In genomic region chr14:92135269-92135668, GRCh38 we compare ENCODE assay signal across 8 cellular contexts. TPM values are rescaled to one million over a fixed set of nuclear protein-coding genes. Genes with fewer than 3 reads are reported as not detected.
DNase-seq lines count a peak whose midpoint lies in the region; ATAC-seq and TF ChIP-seq lines count a peak whose summit lies in the region.

No MANE protein-coding gene starts in this region.

- H4K20me1 ChIP-seq in GM23338 (replicated peaks; ENCODE audit: insufficient read depth) = peaks cover 13% of the 10 kb centered on the region

- H3K4me3 ChIP-seq in GM23338 = no peak overlapping the region
- no peak overlapping the region for H3K4me3 ChIP-seq in RWPE2 (ENCODE audit: severe bottlenecking)

- H3K27ac ChIP-seq in GM23338 (ENCODE audit: low read depth) (no peak overlapping the region), RWPE2 (ENCODE audit: poor library complexity, severe bottlenecking) (no peak overlapping the region)

- no peak for ATAC-seq in GM23338
- ATAC-seq in RWPE2 (ENCODE audit: low read depth) = peak; percentile 45; the same call in 1 of the 3 replicates
- ATAC-seq in GM19397 (IDR thresholded peaks at IDR 0.05; ENCODE audit: unreplicated experiment) = no peak
- no peak for ATAC-seq in HG03108 (IDR thresholded peaks at IDR 0.05; ENCODE audit: unreplicated experiment)

- H3K4me1 Mint-ChIP-seq in GM23338 = no peaks in the 10 kb centered on the region
- no peaks in the 10 kb centered on the region for H3K4me1 Mint-ChIP-seq in activated naive CD4-positive, alpha-beta T cell treated with anti-CD3 and anti-CD28 coated beads, Interleukin-2, amount 10 ng/mL, durations not matched to agents 7 days and 5 days

- DNase-seq in ACHN (peak; percentile 39), GM23338 (ENCODE audit: low spot score) (peak; percentile 11), RWPE2 (ENCODE audit: low spot score) (no peak), hepatic stellate cell (ENCODE audit: low spot score) (peak; percentile 15), NCI-H1048 (lab: John Stamatoyannopoulos, UW) (no peak)
- no peak for DNase-seq in activated naive CD4-positive, alpha-beta T cell treated with anti-CD3 and anti-CD28 coated beads, Interleukin-2, amount 10 ng/mL, durations not matched to agents 7 days and 5 days

- TF ChIP-seq CTCF in GM23338 (conservative IDR thresholded peaks at IDR 0.05; ENCODE audit: low read depth in 2 of 2) (peak in 1 of 2 experiments; percentile 47; a peak in 3 of 4 replicates), RWPE2 (IDR thresholded peaks at IDR 0.05; ENCODE audit: poor library complexity, severe bottlenecking) (peak; percentile 75)

- H3K27me3 ChIP-seq in GM23338 (ENCODE audit: insufficient read depth) (no peaks in the 10 kb centered on the region), RWPE2 (ENCODE audit: insufficient read depth, poor library complexity, severe bottlenecking) (no peaks in the 10 kb centered on the region)

- H3K27me3 Mint-ChIP-seq in GM23338 (ENCODE audit: insufficient read depth, low read depth, poor library complexity) = no peaks in the 10 kb centered on the region
- H3K27me3 Mint-ChIP-seq in activated naive CD4-positive, alpha-beta T cell treated with anti-CD3 and anti-CD28 coated beads, Interleukin-2, amount 10 ng/mL, durations not matched to agents 7 days and 5 days = no peaks in the 10 kb centered on the region

- no peaks in the 10 kb centered on the region for H3K9me3 Mint-ChIP-seq in GM23338
- no peaks in the 10 kb centered on the region for H3K9me3 Mint-ChIP-seq in activated naive CD4-positive, alpha-beta T cell treated with anti-CD3 and anti-CD28 coated beads, Interleukin-2, amount 10 ng/mL, durations not matched to agents 7 days and 5 days

- no peak overlapping the region for H3K4me2 ChIP-seq in GM23338

- H3K4me1 ChIP-seq in GM23338 (ENCODE audit: insufficient read depth) (no peaks in the 10 kb centered on the region), RWPE2 (ENCODE audit: insufficient read depth, poor library complexity, severe bottlenecking) (no peaks in the 10 kb centered on the region)

- H2AFZ ChIP-seq in GM23338 = no peak overlapping the region

- H3K36me3 ChIP-seq in GM23338 (ENCODE audit: insufficient read depth) = peaks cover 79% of the 10 kb centered on the region
- peaks cover 99% of the 10 kb centered on the region for H3K36me3 ChIP-seq in RWPE2 (ENCODE audit: low read depth)

- H3K9me2 ChIP-seq in GM23338 (ENCODE audit: insufficient read depth) = no peaks in the 10 kb centered on the region

- H3K9me3 ChIP-seq in RWPE2 (ENCODE audit: severe bottlenecking) = no peaks in the 10 kb centered on the region

- no peaks in the 10 kb centered on the region for H3F3A ChIP-seq in GM23338 (replicated peaks; ENCODE audit: low read depth)

- no peaks in the 10 kb centered on the region for H3K79me2 ChIP-seq in GM23338 (replicated peaks; ENCODE audit: insufficient read depth)

- in situ Hi-C loops in ACHN (cut with HindIII; ENCODE audit: low pct_ligation_motif_present, low pct_unique_long_range_greater_than_20kb, low sequenced_read_pairs) = no loop called here

- H3K4me3 Mint-ChIP-seq in GM23338 = no peak overlapping the region
- no peak overlapping the region for H3K4me3 Mint-ChIP-seq in activated naive CD4-positive, alpha-beta T cell treated with anti-CD3 and anti-CD28 coated beads, Interleukin-2, amount 10 ng/mL, durations not matched to agents 7 days and 5 days

- CTCF ChIA-PET in activated naive CD4-positive, alpha-beta T cell treated with anti-CD3 and anti-CD28 coated beads, Interleukin-2, amount 10 ng/mL, durations not matched to agents 7 days and 5 days (lab: Charles Lee) = interaction anchor here (0.8 to 3.7 kb wide), 6 partner anchors 11 to 468 kb away, joined by 3 to 28 read pairs (median 4); partner anchors contain the start of gene ATXN3

- H3K36me3 Mint-ChIP-seq in GM23338 (ENCODE audit: low read depth) = peaks cover 77% of the 10 kb centered on the region
- H3K36me3 Mint-ChIP-seq in activated naive CD4-positive, alpha-beta T cell treated with anti-CD3 and anti-CD28 coated beads, Interleukin-2, amount 10 ng/mL, durations not matched to agents 7 days and 5 days = peaks cover 29% of the 10 kb centered on the region

- H3K27ac Mint-ChIP-seq in GM23338 = no peak overlapping the region
- no peak overlapping the region for H3K27ac Mint-ChIP-seq in activated naive CD4-positive, alpha-beta T cell treated with anti-CD3 and anti-CD28 coated beads, Interleukin-2, amount 10 ng/mL, durations not matched to agents 7 days and 5 days

TF ChIP-seq in GM23338, 12 proteins besides CTCF, POLR2A, EP300 and RAD21:
- TF ChIP-seq ZNF331 (CRISPR knock-in tag; IDR thresholded peaks at IDR 0.05; ENCODE audit: low read depth) = no peak

RNA-seq across cellular contexts. Expression of gene CPSF2, which starts 13.5 kb away (rescaled TPM):
- 74.0 and 112 TPM in 2 replicates for total RNA-seq in GM23338 (2014; rRNA removed; shearing (Covaris generic))
- 41.6 and 54.2 TPM in 2 replicates for polyA plus RNA-seq in GM23338 (2016; fragmentation: Nextera tagmentation; extraction: Ambion mirVana)

RNA-seq across cellular contexts. Expression of gene NDUFB1, which starts 13.8 kb away (rescaled TPM):
- 134 and 160 TPM in 2 replicates for total RNA-seq in GM23338 (2014; rRNA removed; shearing (Covaris generic))
- 876 and 1,053 TPM in 2 replicates for polyA plus RNA-seq in GM23338 (2016; fragmentation: Nextera tagmentation; extraction: Ambion mirVana)

RNA-seq across cellular contexts. Expression of gene ATXN3, which starts 28.9 kb away (rescaled TPM):
- total RNA-seq in GM23338 (2014; rRNA removed; shearing (Covaris generic)) = 36.4 and 39.5 TPM in 2 replicates
- 47.6 and 66.7 TPM in 2 replicates for polyA plus RNA-seq in GM23338 (2016; fragmentation: Nextera tagmentation; extraction: Ambion mirVana)

Comparison
In these comparisons a context has a peak if more than half of its experiments do, and no peak if none do; other contexts are left out.
1. DNase-seq: peak in ACHN (single experiment), GM23338 (single experiment) and hepatic stellate cell (single experiment); none in RWPE2 (single experiment), NCI-H1048 (single experiment) and activated naive CD4-positive, alpha-beta T cell treated with anti-CD3 and anti-CD28 coated beads, Interleukin-2, amount 10 ng/mL, durations not matched to agents 7 days and 5 days (single experiment).